Comparison of ENCODE assay signal across 10 cellular contexts in the genomic region with DNA sequence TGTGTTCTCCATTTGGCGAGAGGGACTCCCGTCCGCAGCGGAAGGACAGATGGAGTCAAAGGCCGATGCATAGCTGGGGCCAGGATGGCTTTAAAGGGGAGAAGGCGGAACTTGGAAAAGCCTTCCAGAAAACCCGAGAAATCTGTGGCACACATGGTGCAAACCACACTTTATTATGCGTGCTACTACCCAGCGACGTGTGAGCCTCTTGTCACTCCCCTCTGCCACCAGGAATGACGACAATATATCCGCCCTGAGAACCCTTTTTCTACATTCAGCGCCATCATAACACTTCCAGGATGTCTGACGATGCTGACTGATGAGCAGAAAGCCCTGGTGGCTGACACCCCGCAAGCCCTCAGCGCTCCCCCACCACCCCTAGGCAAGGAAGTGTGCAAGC. TPM values are rescaled to one million over a fixed set of nuclear protein-coding genes. Genes with fewer than 3 reads are reported as not detected.
DNase-seq lines count a peak whose midpoint lies in the region; ATAC-seq and TF ChIP-seq lines count a peak whose summit lies in the region.
"Had no signal": no experiment of that assay in that cellular context is flagged by ENCODE, and none has a peak within 500 bp of the region (broad histone marks: within the 10 kb centered on the region; RNA-seq: fewer than 3 reads in every experiment).

No MANE protein-coding gene starts in this region.

- H3F3A ChIP-seq in PC-9 (ENCODE audit: insufficient read depth, low read depth): no peaks in the 10 kb centered on the region

- no peak overlapping the region for H3K4me2 ChIP-seq in PC-9

- H3K36me3 Mint-ChIP-seq in endothelial cell (ENCODE audit: low read depth, unreplicated experiment): no peaks in the 10 kb centered on the region
- H3K36me3 Mint-ChIP-seq in HFFc6 (ENCODE audit: low read depth): no peaks in the 10 kb centered on the region

- H3K27me3 ChIP-seq in HUES6 (ENCODE audit: control insufficient read depth, insufficient read depth, low read length) (peaks cover 72% of the 10 kb centered on the region), psoas muscle (ENCODE audit: insufficient read depth in 3 of 3, low read length in 2 of 3) (peaks cover 10 to 55% (median 13%) of the 10 kb centered on the region in 3 donors), PC-9 (ENCODE audit: insufficient read depth, low read depth) (no peaks in the 10 kb centered on the region)

- peak overlapping the region; percentile 42 for H3K4me3 Mint-ChIP-seq in endothelial cell (ENCODE audit: unreplicated experiment)
- no peak overlapping the region for H3K4me3 Mint-ChIP-seq in HFFc6

- H3K4me1 ChIP-seq in HUES6 (ENCODE audit: control insufficient read depth, insufficient read depth, low read length) (no peaks in the 10 kb centered on the region), psoas muscle (no peaks in the 10 kb centered on the region), PC-9 (replicated peaks; ENCODE audit: insufficient read depth) (no peaks in the 10 kb centered on the region)

- H3K79me2 ChIP-seq in PC-9 (ENCODE audit: low read depth): no peaks in the 10 kb centered on the region

- POLR2A ChIA-PET in PC-9 (lab: Charles Lee; ENCODE audit: unreplicated experiment): no interaction called here

- no TSS peak for BruUV-seq in PC-9 (replicated peaks; lab: Mats Ljungman, UMichigan)

- H3K36me3 ChIP-seq in HUES6 (ENCODE audit: control insufficient read depth, insufficient read depth, low read length) (no peaks in the 10 kb centered on the region), psoas muscle (ENCODE audit: insufficient read depth in 1 of 2, low read depth in 1 of 2) (no peaks in the 10 kb centered on the region), PC-9 (ENCODE audit: low read depth) (no peaks in the 10 kb centered on the region)

- 11 to 18% (median 11%) methylated on average over 12 to 16 of the region's 16 CpGs for WGBS in psoas muscle, 3 donors

- H3K9me3 ChIP-seq in HUES6 (ENCODE audit: control insufficient read depth, insufficient read depth, low read depth, low read length) (no peaks in the 10 kb centered on the region), psoas muscle (no peaks in the 10 kb centered on the region), PC-9 (ENCODE audit: insufficient read depth, low read depth) (no peaks in the 10 kb centered on the region)

- TF ChIP-seq CTCF in endothelial cell (IDR thresholded peaks at IDR 0.05; ENCODE audit: unreplicated experiment) (no peak), psoas muscle (IDR thresholded peaks at IDR 0.05) (no peak), HFFc6 (IDR thresholded peaks at IDR 0.05) (no peak), PC-9 (conservative IDR thresholded peaks at IDR 0.05) (no peak)

- H3K4me3 ChIP-seq in HUES6 (ENCODE audit: low read depth, low read length) (peak overlapping the region; percentile 59), psoas muscle (peak overlapping the region; percentile 49), PC-9 (no peak overlapping the region)

- no peak for ATAC-seq in psoas muscle

- DNase-seq in DMS53 (lab: John Stamatoyannopoulos, UW) (peak; percentile 46), DMS53 treated with DMSO at 0.1 percent for 48 hours (lab: John Stamatoyannopoulos, UW; ENCODE audit: unreplicated experiment) (no peak), endothelial cell (ENCODE audit: low spot score) (no peak), psoas muscle (no peak), NCI-H774 (lab: John Stamatoyannopoulos, UW) (no peak), HFFc6 (no peak), PC-9 (no peak)
- DNase-seq: activated CD4-positive, CD25-positive, alpha-beta regulatory T cell had no signal

- H3K9me3 Mint-ChIP-seq in endothelial cell (ENCODE audit: unreplicated experiment) (no peaks in the 10 kb centered on the region), HFFc6 (no peaks in the 10 kb centered on the region)

- H3K9me2 ChIP-seq in PC-9 (ENCODE audit: insufficient read depth): no peaks in the 10 kb centered on the region

- intact Hi-C loops in psoas muscle (cut with DNase I): no loop called here
- intact Hi-C loops in PC-9 (cut with micrococcal nuclease; ENCODE audit: unreplicated experiment): no loop called here

- H3K27ac Mint-ChIP-seq in endothelial cell (ENCODE audit: unreplicated experiment) (no peak overlapping the region), HFFc6 (no peak overlapping the region)

- no peaks in the 10 kb centered on the region for H4K20me1 ChIP-seq in PC-9 (ENCODE audit: insufficient read depth)

- H3K27me3 Mint-ChIP-seq in endothelial cell (ENCODE audit: unreplicated experiment) (peaks cover 20% of the 10 kb centered on the region), HFFc6 (ENCODE audit: insufficient read depth) (peaks cover 5% of the 10 kb centered on the region; the same call in 1 of the 2 replicates)

- H2AFZ ChIP-seq in PC-9: no peak overlapping the region

- CTCF ChIA-PET in PC-9 (lab: Charles Lee): interaction anchor here (0.6 kb wide), 1 partner anchor 286 kb away, joined by 3 read pairs; no protein-coding TSS in a partner anchor

- H3K27ac ChIP-seq in HUES6 (ENCODE audit: low read depth, low read length) (no peak overlapping the region), psoas muscle (no peak overlapping the region), PC-9 (no peak overlapping the region)

- H3K4me1 Mint-ChIP-seq in endothelial cell (ENCODE audit: unreplicated experiment): peaks cover 12% of the 10 kb centered on the region
- H3K4me1 Mint-ChIP-seq in HFFc6 (ENCODE audit: low read depth): no peaks in the 10 kb centered on the region; the same call in 1 of the 2 replicates

- H3K9ac ChIP-seq in HUES6 (ENCODE audit: low read length): no peak overlapping the region

RNA-seq across cellular contexts. Expression of a gene that starts 0.7 kb away (rescaled TPM):
- not detected for total RNA-seq in endothelial cell (ENCODE audit: unreplicated experiment)
- total RNA-seq in psoas muscle: under 1 TPM; 0.15 to 0.84 (median 0.19) TPM
- polyA plus RNA-seq in psoas muscle: under 1 TPM in 2 of 3 donors, not detected in 1; 0.01 to 0.03 TPM
- not detected for total RNA-seq in HFFc6 (2021; fragmentation: NEBNext Ultra II Directional; extraction: Animal tissue kit (Norgen Biotek cat#: 25700))
- 0.02 and 0.15 TPM in 2 replicates for total RNA-seq in PC-9 (2021)
- total RNA-seq: HT-29 had no signal

RNA-seq across cellular contexts. Expression of a gene that starts 57.9 kb away (rescaled TPM):
- total RNA-seq in endothelial cell (ENCODE audit: unreplicated experiment) (70.6 TPM), psoas muscle (10 to 100 TPM; 37.9 to 45.8 (median 44.3) TPM), PC-9 (2021) (60.8 and 80.7 TPM in 2 replicates)
- 10 to 100 TPM; 34.5 to 52.4 (median 36.4) TPM for polyA plus RNA-seq in psoas muscle
- total RNA-seq in HFFc6 (2021; fragmentation: NEBNext Ultra II Directional; extraction: Animal tissue kit (Norgen Biotek cat#: 25700)): 100 to 1,000 TPM in 1 of 6 experiments, 10 to 100 TPM in 5; 93.8 to 101 (median 95.3) TPM
